Comparison of ENCODE assay signal across 8 cellular contexts in the genomic region with DNA sequence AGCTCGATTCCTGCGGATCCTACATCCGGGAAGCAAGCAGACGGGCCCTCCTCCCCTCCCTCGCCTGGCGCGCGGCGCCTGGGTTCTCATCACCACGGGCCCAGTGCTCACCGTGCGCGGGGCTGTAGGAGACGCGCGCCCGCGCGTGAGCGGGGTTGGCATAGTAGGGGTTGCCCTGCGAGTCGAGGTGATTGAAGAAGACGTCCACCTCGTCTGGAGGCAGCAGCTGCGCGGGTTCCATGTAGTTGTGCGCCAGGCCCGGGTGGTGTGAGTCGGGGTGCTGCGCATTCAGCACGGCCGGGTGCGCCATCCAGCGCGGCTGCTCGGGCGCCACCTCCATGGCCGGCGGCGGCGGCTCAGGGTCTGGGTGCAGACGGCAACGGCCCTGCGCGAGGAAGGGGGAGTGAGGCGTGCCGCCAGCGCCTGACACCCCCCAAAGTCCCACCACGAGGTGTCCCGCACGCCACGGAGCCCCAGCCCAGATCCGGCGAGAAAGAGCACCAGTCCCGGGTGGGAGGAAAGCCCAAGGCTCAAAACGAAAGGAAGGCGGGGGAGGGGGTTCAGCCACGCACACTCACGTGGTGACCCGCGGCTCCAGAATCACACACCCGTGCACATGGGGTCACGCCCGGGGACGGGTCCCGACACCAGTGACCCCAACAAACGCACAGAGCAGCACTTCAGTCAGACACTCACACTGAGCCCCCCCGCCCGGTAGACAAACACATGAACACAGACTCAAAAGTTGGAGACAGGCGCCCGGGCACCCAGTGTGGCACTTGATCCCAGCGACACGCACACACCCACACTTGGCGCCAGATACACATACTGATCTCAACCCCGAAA. TPM values are rescaled to one million over a fixed set of nuclear protein-coding genes. Genes with fewer than 3 reads are reported as not detected.
DNase-seq lines count a peak whose midpoint lies in the region; ATAC-seq, FAIRE-seq and TF ChIP-seq lines count a peak whose summit lies in the region.

No MANE protein-coding gene starts in this region.

- intact Hi-C loops in CD8-positive, alpha-beta T cell (cut with DNase I, micrococcal nuclease) = no loop called here
- intact Hi-C loops in IMR-90 (cut with micrococcal nuclease) (no loop called here), kidney (cut with DNase I) (no loop called here), stomach (cut with DNase I; ENCODE audit: low total_unique reads) (no loop called here)

- peak; percentile 16 for ATAC-seq in CD8-positive, alpha-beta T cell
- 0 out of 2 replicates have a peak, but pooled peaks have one; percentile 1 for ATAC-seq in IMR-90 (ENCODE audit: low read depth)

- WGBS in IMR-90 (ENCODE audit: extremely low coverage in 2 of 2, insufficient read length in 1 of 2), 2 experiments = 0% methylated on average over 28 of the region's 75 CpGs; no CpG with 5 or more reads in 1 of the 2 experiments
- 1 to 3% (median 2%) methylated on average over 40 to 75 of the region's 75 CpGs for WGBS in stomach, 5 donors

- in situ Hi-C loops in IMR-90 (cut with MboI; ENCODE audit: low sequenced_read_pairs) = loop anchor here (5.0 to 10.0 kb wide), 2 partner anchors 315 to 392 kb away; no protein-coding TSS in a partner anchor

- no peak overlapping the region for H4K5ac ChIP-seq in IMR-90 (ENCODE audit: low read depth, low read length)

- no peaks in the 10 kb centered on the region for H3K9me1 ChIP-seq in IMR-90 (ENCODE audit: insufficient read depth, low read length)

- peak overlapping the region; percentile 70 for H2AK5ac ChIP-seq in IMR-90 (ENCODE audit: low read depth, low read length)

- peak overlapping the region; percentile 89 for H3K23ac ChIP-seq in IMR-90 (ENCODE audit: low read depth, low read length)

- no peaks in the 10 kb centered on the region for H3K9me3 ChIP-seq in CD8-positive, alpha-beta T cell (ENCODE audit: low read length)
- H3K9me3 ChIP-seq in IMR-90 (ENCODE audit: control insufficient read depth, insufficient read depth, low read length) = no peaks in the 10 kb centered on the region
- H3K9me3 ChIP-seq in kidney (ENCODE audit: control insufficient read depth in 1 of 2, low read length in 2 of 2) = no peaks in the 10 kb centered on the region
- H3K9me3 ChIP-seq in stomach = no peaks in the 10 kb centered on the region

- peak overlapping the region; percentile 76 for H3K9ac ChIP-seq in IMR-90 (ENCODE audit: low read depth, low read length)
- peak overlapping the region in 1 of 2 donors; percentile 55 for H3K9ac ChIP-seq in kidney (ENCODE audit: low read length in 2 of 2)

- TF ChIP-seq CTCF in CD8-positive, alpha-beta T cell (IDR thresholded peaks at IDR 0.05) = no peak
- TF ChIP-seq CTCF in IMR-90 (conservative IDR thresholded peaks at IDR 0.05; ENCODE audit: low read depth, low read length) (no peak), kidney (IDR thresholded peaks at IDR 0.05; ENCODE audit: borderline replicate concordance, extremely low read depth, insufficient read depth) (no peak), stomach (IDR thresholded peaks at IDR 0.05) (no peak)

- no peak for TF ChIP-seq RAD21 in IMR-90 (IDR thresholded peaks at IDR 0.05; ENCODE audit: low read length)

- H3K27ac Mint-ChIP-seq in CD8-positive, alpha-beta T cell = no peak overlapping the region

- peaks cover 66% of the 10 kb centered on the region for H3K4me1 ChIP-seq in CD8-positive, alpha-beta T cell (ENCODE audit: insufficient read depth, low read length)
- H3K4me1 ChIP-seq in IMR-90 (ENCODE audit: control insufficient read depth, insufficient read depth, low read length) (peaks cover 27% of the 10 kb centered on the region), kidney (ENCODE audit: control insufficient read depth in 1 of 2, insufficient read depth in 1 of 2, low read depth in 1 of 2, low read length in 2 of 2) (peaks cover 4 to 15% of the 10 kb centered on the region in 2 donors), stomach (peaks cover 43 to 85% (median 62%) of the 10 kb centered on the region in 4 donors)

- H3K4me3 ChIP-seq in CD8-positive, alpha-beta T cell (ENCODE audit: low read depth, low read length) = peak overlapping the region; percentile 50
- H3K4me3 ChIP-seq in IMR-90 (ENCODE audit: insufficient read depth, low read depth, low read length) (peak overlapping the region; percentile 89), kidney (ENCODE audit: low read length in 2 of 2) (peak overlapping the region; percentile 65 to 78), stomach (peak overlapping the region; percentile 49 to 68 (median 58))

- POLR2A ChIA-PET in CD8-positive, alpha-beta T cell (lab: Charles Lee) = no interaction called here
- POLR2A ChIA-PET in IMR-90 (lab: Charles Lee; ENCODE audit: unreplicated experiment) = no interaction called here

- H3K4ac ChIP-seq in IMR-90 (ENCODE audit: low read depth, low read length) = peak overlapping the region; percentile 67

- H3K4me1 Mint-ChIP-seq in CD8-positive, alpha-beta T cell (ENCODE audit: low read depth) = peaks cover 50% of the 10 kb centered on the region

- BruUV-seq in IMR-90 (replicated peaks; lab: Mats Ljungman, UMichigan) = no TSS peak

- peaks cover 7% of the 10 kb centered on the region; the same call in 1 of the 2 replicates for H4K20me1 ChIP-seq in IMR-90 (ENCODE audit: insufficient read depth, low read length)

- FAIRE-seq in kidney (lab: Jason Lieb, UNC) = no peak

- H3K27me3 ChIP-seq in CD8-positive, alpha-beta T cell (ENCODE audit: insufficient read depth, low read length) = peaks cover 72% of the 10 kb centered on the region
- peaks cover 23% of the 10 kb centered on the region; the same call in 1 of the 2 replicates for H3K27me3 ChIP-seq in IMR-90 (ENCODE audit: control insufficient read depth, insufficient read depth, low read length)
- H3K27me3 ChIP-seq in stomach = peaks cover 70 to 100% (median 100%) of the 10 kb centered on the region in 3 donors

- H3K14ac ChIP-seq in IMR-90 (replicated peaks; ENCODE audit: low read depth, low read length) = peak overlapping the region; percentile 54; the same call in 1 of the 2 replicates

- H2BK15ac ChIP-seq in IMR-90 (ENCODE audit: low read depth, low read length) = no peak overlapping the region

- peak overlapping the region; percentile 56 for H2BK5ac ChIP-seq in IMR-90 (ENCODE audit: low read depth, low read length, poor library complexity, severe bottlenecking)

- peak overlapping the region; percentile 17 to 58; a peak in 2 of 4 replicates for H4K8ac ChIP-seq in IMR-90 (ENCODE audit: low read depth in 2 of 2, low read length in 2 of 2)

- no peak for TF ChIP-seq POLR2A in IMR-90 (IDR thresholded peaks at IDR 0.05; ENCODE audit: low read depth, low read length)
- TF ChIP-seq POLR2A in stomach (IDR thresholded peaks at IDR 0.05) = no peak

- no peak overlapping the region; the same call in 1 of the 2 replicates for H3K56ac ChIP-seq in IMR-90 (ENCODE audit: extremely low read depth, insufficient read depth, low read length)

- no peak overlapping the region for H2BK20ac ChIP-seq in IMR-90 (ENCODE audit: low read depth, low read length)

- peaks cover 70% of the 10 kb centered on the region for H3K27me3 Mint-ChIP-seq in CD8-positive, alpha-beta T cell (ENCODE audit: low read depth)

- H3K18ac ChIP-seq in IMR-90 (ENCODE audit: low read depth, low read length) = peak overlapping the region; percentile 12; the same call in 1 of the 2 replicates

- no peak overlapping the region for H3K27ac ChIP-seq in CD8-positive, alpha-beta T cell (ENCODE audit: low read depth, low read length)
- H3K27ac ChIP-seq in IMR-90 (ENCODE audit: insufficient read depth, low read length) (peak overlapping the region; percentile 69), kidney (ENCODE audit: low read depth in 2 of 2, low read length in 2 of 2) (peak overlapping the region; percentile 60 to 85), stomach (peak overlapping the region in 4 of 5 donors; percentile 28 to 80 (median 72))

- no peaks in the 10 kb centered on the region for H3K36me3 Mint-ChIP-seq in CD8-positive, alpha-beta T cell

- CTCF ChIA-PET in CD8-positive, alpha-beta T cell (lab: Charles Lee) = interaction anchor here (0.9 kb wide), 1 partner anchor 11 kb away, joined by 3 read pairs; no protein-coding TSS in a partner anchor
- CTCF ChIA-PET in IMR-90 (lab: Yijun Ruan, JAX) = interaction anchor here (0.6 kb wide), 1 partner anchor 164 kb away, joined by 3 read pairs; no protein-coding TSS in a partner anchor

- no peak for DNase-seq in CD8-positive, alpha-beta T cell
- DNase-seq in IMR-90 = peak; percentile 41
- DNase-seq in astrocyte of the hippocampus (ENCODE audit: low read depth, low spot score) = peak; percentile 48
- DNase-seq in kidney = peak; percentile 82
- no peak for DNase-seq in stomach
- no peak for DNase-seq in NCI-H774 (lab: John Stamatoyannopoulos, UW)
- no peak for DNase-seq in SK-N-DZ (ENCODE audit: low spot score)
- DNase-seq in NAMALWA (ENCODE audit: low spot score) = no peak

- no peaks in the 10 kb centered on the region for H3K9me3 Mint-ChIP-seq in CD8-positive, alpha-beta T cell

- no peak for TF ChIP-seq EP300 in stomach (IDR thresholded peaks at IDR 0.05)

- H3K4me2 ChIP-seq in IMR-90 (ENCODE audit: low read depth, low read length) = peak overlapping the region; percentile 96

- H2AFZ ChIP-seq in IMR-90 (replicated peaks; ENCODE audit: low read length, poor library complexity) = peak overlapping the region; percentile 93

- H2BK120ac ChIP-seq in IMR-90 (ENCODE audit: low read depth, low read length) = peak overlapping the region; percentile 54

- H3K36me3 ChIP-seq in CD8-positive, alpha-beta T cell (ENCODE audit: insufficient read depth, low read length) = no peaks in the 10 kb centered on the region
- H3K36me3 ChIP-seq in IMR-90 (ENCODE audit: control insufficient read depth, insufficient read depth, low read length) = peaks cover 6% of the 10 kb centered on the region
- peaks cover 0 to 3% of the 10 kb centered on the region in 2 donors for H3K36me3 ChIP-seq in kidney (ENCODE audit: control insufficient read depth in 1 of 2, insufficient read depth in 2 of 2, low read length in 2 of 2)
- no peaks in the 10 kb centered on the region for H3K36me3 ChIP-seq in stomach

- peaks cover 5 to 35% of the 10 kb centered on the region in 2 experiments; a peak in 3 of 4 replicates for H3K79me1 ChIP-seq in IMR-90 (ENCODE audit: low read depth in 1 of 2, low read length in 2 of 2)

- dilution Hi-C loops in IMR-90 (cut with HindIII; ENCODE audit: low sequenced_read_pairs, unreplicated experiment) = no loop called here

- H4K91ac ChIP-seq in IMR-90 (ENCODE audit: insufficient read depth, low read depth, low read length) = peak overlapping the region; percentile 22; the same call in 1 of the 2 replicates

- peak overlapping the region; percentile 92 for H2AK9ac ChIP-seq in IMR-90 (replicated peaks; ENCODE audit: low read depth, low read length, poor library complexity)

- H3K4me3 Mint-ChIP-seq in CD8-positive, alpha-beta T cell = peak overlapping the region; percentile 85

RNA-seq across cellular contexts. Expression of a gene that starts 6.1 kb away (rescaled TPM):
- total RNA-seq in CD8-positive, alpha-beta T cell = under 1 TPM; 0.27 to 0.39 TPM
- total RNA-seq in IMR-90 (2012; rRNA removed) = 2.2 and 2.8 TPM in 2 replicates
- polyA plus RNA-seq in IMR-90 (2012; rRNA removed) = 13.5 and 15.0 TPM in 2 replicates
- polyA plus RNA-seq in IMR-90 (2012; cell fraction: cytosol; rRNA removed) = 10.9 and 15.4 TPM in 2 replicates
- polyA plus RNA-seq in IMR-90 (2012; cell fraction: nucleus; rRNA removed; ENCODE audit: low replicate concordance) = 12.3 and 24.3 TPM in 2 replicates
- 31.4 TPM for total RNA-seq in kidney
- 22.9 TPM for polyA plus RNA-seq in kidney (ENCODE audit: insufficient read depth, low read depth, low replicate concordance)
- total RNA-seq in stomach = 1 to 10 TPM; 2.6 to 9.1 (median 5.3) TPM
- polyA plus RNA-seq in stomach = 1 to 10 TPM; 2.3 to 3.5 (median 3.3) TPM
- polyA plus RNA-seq in SK-N-DZ (2014; cell fraction: cytosol; rRNA removed) = 116 and 129 TPM in 2 replicates
- polyA plus RNA-seq in SK-N-DZ (2014; cell fraction: nucleus; rRNA removed) = 130 and 136 TPM in 2 replicates

RNA-seq across cellular contexts. Expression of a gene that starts 20.2 kb away (rescaled TPM):
- total RNA-seq in CD8-positive, alpha-beta T cell = not detected
- total RNA-seq in IMR-90 (2012; rRNA removed) = not detected in 2 replicates
- not detected in 2 replicates for polyA plus RNA-seq in IMR-90 (2012; rRNA removed)
- not detected in 2 replicates for polyA plus RNA-seq in IMR-90 (2012; cell fraction: cytosol; rRNA removed)
- not detected in 2 replicates for polyA plus RNA-seq in IMR-90 (2012; cell fraction: nucleus; rRNA removed; ENCODE audit: low replicate concordance)
- not detected for total RNA-seq in kidney
- polyA plus RNA-seq in kidney (ENCODE audit: insufficient read depth, low read depth, low replicate concordance) = not detected
- total RNA-seq in stomach = not detected
- not detected for polyA plus RNA-seq in stomach
- not detected in 2 replicates for polyA plus RNA-seq in SK-N-DZ (2014; cell fraction: cytosol; rRNA removed)
- polyA plus RNA-seq in SK-N-DZ (2014; cell fraction: nucleus; rRNA removed) = not detected in 2 replicates

Comparison
In these comparisons a context has a peak if more than half of its experiments do, and no peak if none do; other contexts are left out.
1. DNase-seq: peak in IMR-90 (single experiment), astrocyte of the hippocampus (single experiment) and kidney (single experiment); none in CD8-positive, alpha-beta T cell (0 of 7), stomach (single experiment), NCI-H774 (single experiment), SK-N-DZ (single experiment) and NAMALWA (single experiment).
2. Peak in every context shown above with its lines, with median percentiles within 50 percentile points of each other: H3K4me3 ChIP-seq.